Comparison of ENCODE assay signal across 10 cellular contexts in genomic region chr5:126961702-126962101, GRCh38.
DNase-seq lines count a peak whose midpoint lies in the region; ATAC-seq, FAIRE-seq and TF ChIP-seq lines count a peak whose summit lies in the region.
"Had no signal": no experiment of that assay in that cellular context is flagged by ENCODE, and none has a peak within 500 bp of the region (broad histone marks: within the 10 kb centered on the region; RNA-seq: fewer than 3 reads in every experiment).

No MANE protein-coding gene starts in this region.

- H3K36me3 ChIP-seq in MM.1S (replicated peaks; ENCODE audit: insufficient read depth, low read length) (no peaks in the 10 kb centered on the region), A673 (ENCODE audit: insufficient read depth, low read length, poor library complexity, severe bottlenecking) (no peaks in the 10 kb centered on the region)
- H3K36me3 ChIP-seq: pancreas had no signal

- H3K9me3 ChIP-seq in MM.1S (replicated peaks; ENCODE audit: insufficient read depth, low read length): no peaks in the 10 kb centered on the region
- H3K9me3 ChIP-seq in A673 (ENCODE audit: low read depth, low read length, poor library complexity, severe bottlenecking): no peaks in the 10 kb centered on the region
- H3K9me3 ChIP-seq: pancreas had no signal

- 0 out of 2 replicates have a peak overlapping the region, but pooled peaks have one; percentile 10 for H3K4me2 ChIP-seq in MM.1S (ENCODE audit: low read depth, low read length)

- H3K9ac ChIP-seq in MM.1S (ENCODE audit: low read length): no peak overlapping the region

- no peak for TF ChIP-seq POLR2A in GM12891 (IDR thresholded peaks at IDR 0.05; ENCODE audit: low read depth, low read length)

- H2AFZ ChIP-seq in MM.1S (ENCODE audit: low read length): no peak overlapping the region

- POLR2A ChIA-PET in A673 (lab: Charles Lee; ENCODE audit: low non-redundant PET): no interaction called here

- H3K27ac ChIP-seq in MM.1S (ENCODE audit: low read length) (no peak overlapping the region), A673 (ENCODE audit: low read depth, low read length, poor library complexity, severe bottlenecking) (no peak overlapping the region)
- H3K27ac ChIP-seq: pancreas had no signal

- H3K4me1 ChIP-seq in MM.1S (ENCODE audit: low read length) (peaks cover 18% of the 10 kb centered on the region), A673 (ENCODE audit: insufficient read depth, low read length, poor library complexity, severe bottlenecking) (no peaks in the 10 kb centered on the region)
- H3K4me1 ChIP-seq: pancreas had no signal

- H3K9me2 ChIP-seq in MM.1S (replicated peaks; ENCODE audit: insufficient read depth, low read length): no peaks in the 10 kb centered on the region; the same call in 1 of the 2 replicates

- no peaks in the 10 kb centered on the region for H4K20me1 ChIP-seq in MM.1S (ENCODE audit: insufficient read depth, low read length)

- 0 out of 2 replicates have a peak, but pooled peaks cover 3% of the 10 kb centered on the region for H3K79me2 ChIP-seq in MM.1S (ENCODE audit: low read length)

- intact Hi-C loops in A673 (cut with micrococcal nuclease; ENCODE audit: unreplicated experiment): no loop called here

- ATAC-seq in GM21825 (IDR thresholded peaks at IDR 0.05; ENCODE audit: unreplicated experiment): peak; percentile 46
- ATAC-seq: pancreas had no signal

- H3K27me3 ChIP-seq in MM.1S (replicated peaks; ENCODE audit: insufficient read depth, low read length) (no peaks in the 10 kb centered on the region), A673 (replicated peaks; ENCODE audit: insufficient read depth, low read depth, low read length, poor library complexity) (peaks cover 19% of the 10 kb centered on the region)
- H3K27me3 ChIP-seq: pancreas had no signal

- BruUV-seq in A673 (replicated peaks; lab: Mats Ljungman, UMichigan): no TSS peak

- no peak for DNase-seq in GM12891 (ENCODE audit: insufficient read length, low spot score)
- DNase-seq in MM.1S: peak; percentile 25
- peak; percentile 33 for DNase-seq in dedifferentiated amniotic fluid mesenchymal stem cell (ENCODE audit: extremely low spot score)
- DNase-seq in GM19238 (ENCODE audit: insufficient read length, low spot score): no peak
- DNase-seq in A673 (ENCODE audit: low spot score): no peak
- no peak for DNase-seq in amygdala (lab: John Stamatoyannopoulos, UW)
- no peak for DNase-seq in stimulated activated CD4-positive, alpha-beta T cell treated with anti-CD3 and anti-CD28 coated beads, Interleukin-4, amount 100 ng/mL, for 4 hours
- DNase-seq: pancreas; stimulated activated naive CD4-positive, alpha-beta T cell had no signal

- H3F3A ChIP-seq in MM.1S (ENCODE audit: insufficient read depth, low read length): peaks cover 3% of the 10 kb centered on the region; the same call in 1 of the 2 replicates

- CTCF ChIA-PET in A673 (lab: Charles Lee): no interaction called here

- TF ChIP-seq CTCF in MM.1S (IDR thresholded peaks at IDR 0.05; ENCODE audit: low read length) (no peak), A673 (conservative IDR thresholded peaks at IDR 0.05; ENCODE audit: low read depth, low read length) (no peak)

- peak; percentile 74 for FAIRE-seq in GM12891 (lab: Jason Lieb, UNC)
- FAIRE-seq: pancreas had no signal

- H3K4me3 ChIP-seq in MM.1S (ENCODE audit: low read length) (no peak overlapping the region), A673 (ENCODE audit: low read depth, low read length, poor library complexity, severe bottlenecking) (no peak overlapping the region)
- H3K4me3 ChIP-seq: pancreas had no signal

TF ChIP-seq in GM12891, 5 proteins besides CTCF, POLR2A, EP300 and RAD21:
- TF ChIP-seq PAX5 (IDR thresholded peaks at IDR 0.05; ENCODE audit: insufficient read depth, low read length, severe bottlenecking): no peak
- TF ChIP-seq POU2F2 (IDR thresholded peaks at IDR 0.05; ENCODE audit: low read depth, low read length): peak; percentile 78
- TF ChIP-seq POLR2AphosphoS5 (IDR thresholded peaks at IDR 0.05; ENCODE audit: low read depth, low read length): no peak
- no peak for TF ChIP-seq TAF1 (IDR thresholded peaks at IDR 0.05; ENCODE audit: low read depth, low read length)
- no peak for TF ChIP-seq SPI1 (IDR thresholded peaks at IDR 0.05; ENCODE audit: low read depth, low read length)

Comparison
In these comparisons a context has a peak if more than half of its experiments do, and no peak if none do; other contexts are left out.
1. DNase-seq: peak in MM.1S (single experiment) and dedifferentiated amniotic fluid mesenchymal stem cell (single experiment); none in GM12891 (single experiment), GM19238 (single experiment), A673 (single experiment), amygdala (0 of 56) and stimulated activated CD4-positive, alpha-beta T cell treated with anti-CD3 and anti-CD28 coated beads, Interleukin-4, amount 100 ng/mL, for 4 hours (0 of 2).